Comparison of ENCODE assay signal across 18 cellular contexts in the genomic region with DNA sequence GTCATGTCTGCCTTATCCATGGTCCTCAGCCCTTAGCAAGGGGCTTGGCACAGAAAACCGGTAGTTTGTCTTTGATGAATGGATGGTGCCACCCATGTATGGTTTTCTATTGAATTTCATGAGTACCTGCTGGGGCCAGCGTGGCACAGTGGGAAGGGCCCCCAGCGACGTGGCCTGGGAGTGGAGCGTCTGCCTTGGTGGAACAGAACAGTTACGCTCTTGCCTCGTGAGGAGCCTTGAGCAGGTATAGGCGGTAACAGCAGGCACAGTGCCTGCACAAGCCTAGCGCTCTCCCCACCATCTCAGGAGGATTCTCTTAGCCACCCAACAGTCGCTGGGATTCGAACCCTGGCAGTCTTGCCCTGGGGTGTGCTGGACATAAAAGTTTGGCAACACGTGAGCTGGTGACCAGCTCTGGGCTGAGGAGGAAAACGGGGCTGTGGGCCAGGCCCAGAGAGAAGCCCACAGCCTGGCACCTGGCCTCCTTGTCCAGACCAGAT. TPM values are rescaled to one million over a fixed set of nuclear protein-coding genes. Genes with fewer than 3 reads are reported as not detected.
A peak's percentile ranks its signal among the peaks of the same experiment; 100 is the strongest.
DNase-seq lines count a peak whose midpoint lies in the region; ATAC-seq, FAIRE-seq and TF ChIP-seq lines count a peak whose summit lies in the region.
"Had no signal": no experiment of that assay in that cellular context is flagged by ENCODE, and none has a peak within 500 bp of the region (broad histone marks: within the 10 kb centered on the region; RNA-seq: fewer than 3 reads in every experiment).

No MANE protein-coding gene starts in this region.

- H2BK5ac ChIP-seq in trophoblast cell (ENCODE audit: low read depth, low read length, poor library complexity), result no peak overlapping the region

- H4K20me1 ChIP-seq in HepG2 (ENCODE audit: insufficient read depth, low read length), result no peaks in the 10 kb centered on the region

- TF ChIP-seq CTCF in 22Rv1 (IDR thresholded peaks at IDR 0.05) (no peak), colonic mucosa (IDR thresholded peaks at IDR 0.05) (no peak), HepG2 (CRISPR knock-in tag; IDR thresholded peaks at IDR 0.05) (no peak)

- no peak for TF ChIP-seq POLR2A in HepG2 (IDR thresholded peaks at IDR 0.05; ENCODE audit: insufficient read depth in 1 of 2, low read depth in 2 of 2, low read length in 2 of 2)

- intact Hi-C loops in colonic mucosa (cut with DNase I) (no loop called here), HepG2 (cut with micrococcal nuclease; ENCODE audit: unreplicated experiment) (loop anchor here (5.0 kb wide), 1 partner anchor 38 kb away; no protein-coding TSS in a partner anchor)

- H3K4me1 Mint-ChIP-seq in CD4-positive, CD25-positive, alpha-beta regulatory T cell, result peaks cover 9 to 38% (median 28%) of the 10 kb centered on the region in 4 donors

- H3K18ac ChIP-seq in trophoblast cell (ENCODE audit: low read length), result no peak overlapping the region

- no peaks in the 10 kb centered on the region for H3K27me3 Mint-ChIP-seq in CD4-positive, CD25-positive, alpha-beta regulatory T cell
- H3K27me3 Mint-ChIP-seq: CD8-positive, alpha-beta memory T cell had no signal

- H3K4me3 Mint-ChIP-seq in CD4-positive, CD25-positive, alpha-beta regulatory T cell, result peak overlapping the region in 3 of 4 donors; percentile 5 to 63 (median 35)
- H3K4me3 Mint-ChIP-seq: H9 had no signal

- peaks cover 22% of the 10 kb centered on the region for H3K79me1 ChIP-seq in trophoblast cell (ENCODE audit: low read length)

- peaks cover 6 to 11% of the 10 kb centered on the region in 2 experiments for H3K9me3 ChIP-seq in CD4-positive, CD25-positive, alpha-beta regulatory T cell (ENCODE audit: control insufficient read depth in 2 of 2, low read length in 2 of 2)
- H3K9me3 ChIP-seq in colonic mucosa, result no peaks in the 10 kb centered on the region
- peaks cover 5% of the 10 kb centered on the region for H3K9me3 ChIP-seq in trophoblast cell (ENCODE audit: insufficient read depth, low read depth, low read length)
- H3K9me3 ChIP-seq in HepG2 (ENCODE audit: low read length), result peaks cover 9% of the 10 kb centered on the region; the same call in 1 of the 2 replicates

- peaks cover 27% of the 10 kb centered on the region for H3K4me1 ChIP-seq in CD4-positive, CD25-positive, alpha-beta regulatory T cell (ENCODE audit: control insufficient read depth, insufficient read depth, low read length, poor library complexity, severe bottlenecking)
- H3K4me1 ChIP-seq in colonic mucosa (peaks cover 15% of the 10 kb centered on the region), trophoblast cell (ENCODE audit: control insufficient read depth in 1 of 2, insufficient read depth in 2 of 2, low read length in 2 of 2) (peaks cover 20 to 27% of the 10 kb centered on the region in 2 experiments), HepG2 (ENCODE audit: insufficient read depth, low read length) (peaks cover 19% of the 10 kb centered on the region)

- peaks cover 0 to 12% (median 2%) of the 10 kb centered on the region in 7 donors for H3K9me3 Mint-ChIP-seq in CD4-positive, CD25-positive, alpha-beta regulatory T cell

- POLR2A ChIA-PET in HepG2 (lab: Yijun Ruan, JAX), result no interaction called here

- H4K8ac ChIP-seq in trophoblast cell (ENCODE audit: low read depth, low read length), result no peak overlapping the region

- TF ChIP-seq EP300 in HepG2 (IDR thresholded peaks at IDR 0.05; ENCODE audit: low read depth in 2 of 2, low read length in 2 of 2) (no peak), HepG2 (CRISPR knock-in tag; IDR thresholded peaks at IDR 0.05; ENCODE audit: borderline replicate concordance) (no peak)

- ATAC-seq in CD4-positive, CD25-positive, alpha-beta regulatory T cell (ENCODE audit: low read depth in 2 of 2), result no peak
- ATAC-seq in GM18511 (IDR thresholded peaks at IDR 0.05; ENCODE audit: unreplicated experiment) (no peak), HepG2 (no peak)

- no peak for TF ChIP-seq RAD21 in HepG2 (CRISPR knock-in tag; IDR thresholded peaks at IDR 0.05)

- no peak overlapping the region for H4K91ac ChIP-seq in trophoblast cell (ENCODE audit: low read depth, low read length)

- no peak for DNase-seq in CD4-positive, CD25-positive, alpha-beta regulatory T cell
- DNase-seq in colonic mucosa (peak; percentile 16), trophoblast cell (no peak), hippocampal formation (lab: John Stamatoyannopoulos, UW) (no peak), HepG2 (ENCODE audit: low spot score) (no peak)
- DNase-seq: CD8-positive, alpha-beta memory T cell; DMS79 treated with DMSO at 0.1 percent for 48 hours; H9; KG1; NCI-H1436; NCI-H2029; NCI-H2171; NCI-H446; NCI-H69; NK-92 treated with Interleukin-12 subunit alpha and Interleukin-12 subunit beta, amount 100 ng/mL, for 24 hours; RPMI8226 had no signal

- H2BK12ac ChIP-seq in trophoblast cell (ENCODE audit: low read length), result no peak overlapping the region

- H3K23ac ChIP-seq in trophoblast cell (ENCODE audit: low read length), result no peak overlapping the region

- no TSS peak for BruUV-seq in HepG2 (replicated peaks; lab: Mats Ljungman, UMichigan)

- H3K27me3 ChIP-seq in CD4-positive, CD25-positive, alpha-beta regulatory T cell (ENCODE audit: control insufficient read depth, insufficient read depth, low read length), result no peaks in the 10 kb centered on the region
- H3K27me3 ChIP-seq in colonic mucosa, result no peaks in the 10 kb centered on the region
- no peaks in the 10 kb centered on the region for H3K27me3 ChIP-seq in trophoblast cell (ENCODE audit: insufficient read depth, low read length)
- no peaks in the 10 kb centered on the region for H3K27me3 ChIP-seq in HepG2 (ENCODE audit: control insufficient read depth in 1 of 2, insufficient read depth in 2 of 2, low read length in 2 of 2)

- H3K9ac ChIP-seq in colonic mucosa (ENCODE audit: low read depth in 2 of 2, low read length in 2 of 2) (no peak overlapping the region), trophoblast cell (ENCODE audit: low read length) (no peak overlapping the region), HepG2 (ENCODE audit: insufficient read depth, low read depth, low read length) (no peak overlapping the region)

- no peak overlapping the region for H3K27ac Mint-ChIP-seq in CD4-positive, CD25-positive, alpha-beta regulatory T cell
- H3K27ac Mint-ChIP-seq: H9 had no signal

- peaks cover 10% of the 10 kb centered on the region for H3K79me2 ChIP-seq in trophoblast cell (ENCODE audit: control insufficient read depth, insufficient read depth, low read length, poor library complexity)
- peaks cover 5% of the 10 kb centered on the region for H3K79me2 ChIP-seq in HepG2 (ENCODE audit: insufficient read depth, low read length)

- H3K14ac ChIP-seq in trophoblast cell (ENCODE audit: low read length), result no peak overlapping the region

- H2AFZ ChIP-seq in trophoblast cell (ENCODE audit: insufficient read depth, low read length, poor library complexity) (no peak overlapping the region), HepG2 (ENCODE audit: low read length) (no peak overlapping the region)

- H2BK120ac ChIP-seq in trophoblast cell (ENCODE audit: insufficient read depth, low read length, poor library complexity), result no peak overlapping the region

- H3K36me3 Mint-ChIP-seq in CD4-positive, CD25-positive, alpha-beta regulatory T cell, result peaks cover 23% of the 10 kb centered on the region

- H3K4me3 ChIP-seq in CD4-positive, CD25-positive, alpha-beta regulatory T cell (ENCODE audit: low read depth, low read length), result no peak overlapping the region
- H3K4me3 ChIP-seq in colonic mucosa, result no peak overlapping the region
- peak overlapping the region; percentile 37 for H3K4me3 ChIP-seq in trophoblast cell (ENCODE audit: low read depth, low read length)
- no peak overlapping the region for H3K4me3 ChIP-seq in HepG2 (replicated peaks in 1 of 3; ENCODE audit: insufficient read depth in 1 of 3, low read depth in 2 of 3, low read length in 3 of 3)

- H3K4ac ChIP-seq in trophoblast cell (ENCODE audit: low read depth, low read length), result no peak overlapping the region

- no peak overlapping the region for H4K12ac ChIP-seq in trophoblast cell (ENCODE audit: low read depth, low read length)

- H3K27ac ChIP-seq in 22Rv1, result 0 out of 2 replicates have a peak overlapping the region, but pooled peaks have one; percentile 17
- no peak overlapping the region for H3K27ac ChIP-seq in CD4-positive, CD25-positive, alpha-beta regulatory T cell (ENCODE audit: insufficient read depth, low read length, poor library complexity, severe bottlenecking)
- H3K27ac ChIP-seq in colonic mucosa, result no peak overlapping the region
- H3K27ac ChIP-seq in trophoblast cell (ENCODE audit: low read depth, low read length), result no peak overlapping the region
- H3K27ac ChIP-seq in HepG2 (ENCODE audit: extremely low read length, insufficient read depth, low read length), result no peak overlapping the region

- FAIRE-seq in HepG2 (lab: Jason Lieb, UNC), result no peak

- no peak overlapping the region for H3K4me2 ChIP-seq in trophoblast cell (ENCODE audit: low read length)
- H3K4me2 ChIP-seq in HepG2 (ENCODE audit: low read depth, low read length), result no peak overlapping the region

- H2AK5ac ChIP-seq in trophoblast cell (ENCODE audit: low read length), result no peak overlapping the region

- in situ Hi-C loops in HepG2 (cut with HindIII; ENCODE audit: extremely low pct_ligation_motif_present, low pct_unique_long_range_greater_than_20kb), result no loop called here

- H3K36me3 ChIP-seq in CD4-positive, CD25-positive, alpha-beta regulatory T cell (ENCODE audit: control insufficient read depth, insufficient read depth, low read length), result peaks cover 51% of the 10 kb centered on the region
- H3K36me3 ChIP-seq in colonic mucosa (no peaks in the 10 kb centered on the region), trophoblast cell (ENCODE audit: control insufficient read depth in 1 of 2, insufficient read depth in 2 of 2, low read length in 2 of 2) (peaks cover 44 to 46% of the 10 kb centered on the region in 2 experiments), HepG2 (replicated peaks in 1 of 2; ENCODE audit: control insufficient read depth in 1 of 2, insufficient read depth in 2 of 2, low read length in 2 of 2) (peaks cover 9 to 33% of the 10 kb centered on the region in 2 experiments; a peak in 4 of 5 replicates)

- CTCF ChIA-PET in HepG2 (lab: Yijun Ruan, JAX; ENCODE audit: low intra/inter-chr PET ratio, low total read pairs), result no interaction called here

- WGBS in trophoblast cell (ENCODE audit: extremely low coverage, insufficient coverage, insufficient read length), result no CpG with 5 or more reads among the region's 13 CpGs
- 97% methylated on average over 12 of the region's 13 CpGs for WGBS in HepG2 (ENCODE audit: low lambda C conversion rate)

RNA-seq across cellular contexts. Expression of gene SSH3, which starts 3.0 kb away (rescaled TPM):
- 24.4 TPM for total RNA-seq in CD4-positive, CD25-positive, alpha-beta regulatory T cell
- polyA plus RNA-seq in CD4-positive, CD25-positive, alpha-beta regulatory T cell, result 1 to 10 TPM; 2.3 to 7.1 (median 3.1) TPM
- total RNA-seq in colonic mucosa (10 to 100 TPM; 69.7 to 81.7 TPM), HepG2 (2016; rRNA removed; fragmentation: Illumina TruSeq; extraction: Trizol) (7.5 and 12.4 TPM in 2 replicates)
- 85.6 and 93.4 TPM in 2 replicates for polyA plus RNA-seq in trophoblast cell (2013)
- 2.6 and 4.3 TPM in 2 replicates for total RNA-seq in HepG2 (2016; cell fraction: cytosol; rRNA removed; fragmentation: Illumina TruSeq; extraction: Trizol; ENCODE audit: low read depth)
- total RNA-seq in HepG2 (2016; cell fraction: insoluble cytoplasmic fraction; rRNA removed; fragmentation: Illumina TruSeq; extraction: Trizol), result 5.5 and 11.6 TPM in 2 replicates
- 5.3 and 7.4 TPM in 2 replicates for total RNA-seq in HepG2 (2016; cell fraction: membrane; rRNA removed; fragmentation: Illumina TruSeq; extraction: Trizol)
- 13.3 and 15.7 TPM in 2 replicates for total RNA-seq in HepG2 (2016; cell fraction: nucleus; rRNA removed; fragmentation: Illumina TruSeq; extraction: Trizol)
- 18.6 and 18.8 TPM in 2 replicates for polyA plus RNA-seq in HepG2 (2011; rRNA removed)
- 5.6 and 8.3 TPM in 2 replicates for polyA plus RNA-seq in HepG2 (2011; cell fraction: cytosol; rRNA removed)
- polyA plus RNA-seq in HepG2 (2011; cell fraction: nucleus; rRNA removed), result 74.8 and 103 TPM in 2 replicates
- 15.3 and 17.6 TPM in 2 replicates for polyA plus RNA-seq in HepG2 (2012)
- polyA plus RNA-seq in HepG2 (2016; cell fraction: cytosol; fragmentation: Illumina TruSeq; extraction: Trizol; ENCODE audit: low read depth), result 4.4 and 5.1 TPM in 2 replicates
- 8.5 and 13.0 TPM in 2 replicates for polyA plus RNA-seq in HepG2 (2016; cell fraction: insoluble cytoplasmic fraction; fragmentation: Illumina TruSeq; extraction: Trizol; ENCODE audit: low read depth)
- polyA plus RNA-seq in HepG2 (2016; cell fraction: membrane; fragmentation: Illumina TruSeq; extraction: Trizol; ENCODE audit: low read depth), result 7.7 and 10.7 TPM in 2 replicates
- polyA plus RNA-seq in HepG2 (2016; cell fraction: nucleus; fragmentation: Illumina TruSeq; extraction: Trizol; ENCODE audit: insufficient read depth, low read depth), result 31.0 and 36.7 TPM in 2 replicates
- polyA minus RNA-seq in HepG2 (2011; rRNA and poly(A)+ RNA removed; ENCODE audit: low replicate concordance), result 9.3 and 33.1 TPM in 2 replicates
- 5.9 and 7.6 TPM in 2 replicates for polyA minus RNA-seq in HepG2 (2011; cell fraction: cytosol; rRNA and poly(A)+ RNA removed)
- 12.7 and 14.4 TPM in 2 replicates for polyA minus RNA-seq in HepG2 (2011; cell fraction: nucleus; rRNA and poly(A)+ RNA removed)

RNA-seq across cellular contexts. Expression of gene ANKRD13D, which starts 11.2 kb away (rescaled TPM):
- total RNA-seq in CD4-positive, CD25-positive, alpha-beta regulatory T cell, result 158 TPM
- polyA plus RNA-seq in CD4-positive, CD25-positive, alpha-beta regulatory T cell, result 10 to 100 TPM in 3 of 4 donors, 1 to 10 TPM in 1; 9.5 to 18.9 (median 12.6) TPM
- total RNA-seq in colonic mucosa (10 to 100 TPM; 18.8 to 39.5 TPM), HepG2 (2016; rRNA removed; fragmentation: Illumina TruSeq; extraction: Trizol) (4.8 and 18.6 TPM in 2 replicates)
- 20.5 and 20.9 TPM in 2 replicates for polyA plus RNA-seq in trophoblast cell (2013)
- 27.6 and 29.6 TPM in 2 replicates for total RNA-seq in HepG2 (2016; cell fraction: cytosol; rRNA removed; fragmentation: Illumina TruSeq; extraction: Trizol; ENCODE audit: low read depth)
- total RNA-seq in HepG2 (2016; cell fraction: insoluble cytoplasmic fraction; rRNA removed; fragmentation: Illumina TruSeq; extraction: Trizol), result 5.9 and 17.7 TPM in 2 replicates
- total RNA-seq in HepG2 (2016; cell fraction: membrane; rRNA removed; fragmentation: Illumina TruSeq; extraction: Trizol), result 13.2 and 14.7 TPM in 2 replicates
- 26.2 and 27.8 TPM in 2 replicates for total RNA-seq in HepG2 (2016; cell fraction: nucleus; rRNA removed; fragmentation: Illumina TruSeq; extraction: Trizol)
- 27.3 and 35.5 TPM in 2 replicates for polyA plus RNA-seq in HepG2 (2011; rRNA removed)
- 14.4 and 20.5 TPM in 2 replicates for polyA plus RNA-seq in HepG2 (2011; cell fraction: cytosol; rRNA removed)
- 139 and 163 TPM in 2 replicates for polyA plus RNA-seq in HepG2 (2011; cell fraction: nucleus; rRNA removed)
- polyA plus RNA-seq in HepG2 (2012), result 9.7 and 17.4 TPM in 2 replicates
- 7.4 TPM in 2 replicates for polyA plus RNA-seq in HepG2 (2016; cell fraction: cytosol; fragmentation: Illumina TruSeq; extraction: Trizol; ENCODE audit: low read depth)
- 5.1 and 7.5 TPM in 2 replicates for polyA plus RNA-seq in HepG2 (2016; cell fraction: insoluble cytoplasmic fraction; fragmentation: Illumina TruSeq; extraction: Trizol; ENCODE audit: low read depth)
- polyA plus RNA-seq in HepG2 (2016; cell fraction: membrane; fragmentation: Illumina TruSeq; extraction: Trizol; ENCODE audit: low read depth), result 10.9 and 11.1 TPM in 2 replicates
- polyA plus RNA-seq in HepG2 (2016; cell fraction: nucleus; fragmentation: Illumina TruSeq; extraction: Trizol; ENCODE audit: insufficient read depth, low read depth), result 77.4 and 86.1 TPM in 2 replicates
- 27.0 and 38.7 TPM in 2 replicates for polyA minus RNA-seq in HepG2 (2011; rRNA and poly(A)+ RNA removed; ENCODE audit: low replicate concordance)
- 4.4 and 7.0 TPM in 2 replicates for polyA minus RNA-seq in HepG2 (2011; cell fraction: cytosol; rRNA and poly(A)+ RNA removed)
- 38.2 and 45.5 TPM in 2 replicates for polyA minus RNA-seq in HepG2 (2011; cell fraction: nucleus; rRNA and poly(A)+ RNA removed)

RNA-seq across cellular contexts. Expression of gene GRK2, which starts 34.0 kb away (rescaled TPM):
- total RNA-seq in CD4-positive, CD25-positive, alpha-beta regulatory T cell, result 295 TPM
- polyA plus RNA-seq in CD4-positive, CD25-positive, alpha-beta regulatory T cell, result 10 to 100 TPM; 13.2 to 27.8 (median 19.3) TPM
- total RNA-seq in colonic mucosa, result 100 to 1,000 TPM; 108 to 137 TPM
- polyA plus RNA-seq in trophoblast cell (2013), result 22.3 and 22.9 TPM in 2 replicates
- 26.3 and 31.3 TPM in 2 replicates for total RNA-seq in HepG2 (2016; rRNA removed; fragmentation: Illumina TruSeq; extraction: Trizol)
- total RNA-seq in HepG2 (2016; cell fraction: cytosol; rRNA removed; fragmentation: Illumina TruSeq; extraction: Trizol; ENCODE audit: low read depth), result 26.5 and 26.8 TPM in 2 replicates
- total RNA-seq in HepG2 (2016; cell fraction: insoluble cytoplasmic fraction; rRNA removed; fragmentation: Illumina TruSeq; extraction: Trizol), result 21.7 and 32.4 TPM in 2 replicates
- 46.5 and 47.3 TPM in 2 replicates for total RNA-seq in HepG2 (2016; cell fraction: membrane; rRNA removed; fragmentation: Illumina TruSeq; extraction: Trizol)
- total RNA-seq in HepG2 (2016; cell fraction: nucleus; rRNA removed; fragmentation: Illumina TruSeq; extraction: Trizol), result 25.3 and 29.3 TPM in 2 replicates
- polyA plus RNA-seq in HepG2 (2011; rRNA removed), result 42.4 and 66.8 TPM in 2 replicates
- polyA plus RNA-seq in HepG2 (2011; cell fraction: cytosol; rRNA removed), result 34.8 and 51.8 TPM in 2 replicates
- 202 and 278 TPM in 2 replicates for polyA plus RNA-seq in HepG2 (2011; cell fraction: nucleus; rRNA removed)
- 39.1 and 39.9 TPM in 2 replicates for polyA plus RNA-seq in HepG2 (2012)
- 19.6 and 21.3 TPM in 2 replicates for polyA plus RNA-seq in HepG2 (2016; cell fraction: cytosol; fragmentation: Illumina TruSeq; extraction: Trizol; ENCODE audit: low read depth)
- 24.6 and 30.4 TPM in 2 replicates for polyA plus RNA-seq in HepG2 (2016; cell fraction: insoluble cytoplasmic fraction; fragmentation: Illumina TruSeq; extraction: Trizol; ENCODE audit: low read depth)
- 34.4 and 41.1 TPM in 2 replicates for polyA plus RNA-seq in HepG2 (2016; cell fraction: membrane; fragmentation: Illumina TruSeq; extraction: Trizol; ENCODE audit: low read depth)
- polyA plus RNA-seq in HepG2 (2016; cell fraction: nucleus; fragmentation: Illumina TruSeq; extraction: Trizol; ENCODE audit: insufficient read depth, low read depth), result 65.6 and 70.5 TPM in 2 replicates
- 142 and 187 TPM in 2 replicates for polyA minus RNA-seq in HepG2 (2011; rRNA and poly(A)+ RNA removed; ENCODE audit: low replicate concordance)
- polyA minus RNA-seq in HepG2 (2011; cell fraction: cytosol; rRNA and poly(A)+ RNA removed), result 39.4 and 40.8 TPM in 2 replicates
- 41.1 and 50.2 TPM in 2 replicates for polyA minus RNA-seq in HepG2 (2011; cell fraction: nucleus; rRNA and poly(A)+ RNA removed)

RNA-seq across cellular contexts. Expression of gene POLD4, which starts 53.0 kb away (rescaled TPM):
- total RNA-seq in CD4-positive, CD25-positive, alpha-beta regulatory T cell, result 60.6 TPM
- 100 to 1,000 TPM; 103 to 127 (median 118) TPM for polyA plus RNA-seq in CD4-positive, CD25-positive, alpha-beta regulatory T cell
- total RNA-seq in colonic mucosa (100 to 1,000 TPM; 186 to 203 TPM), HepG2 (2016; rRNA removed; fragmentation: Illumina TruSeq; extraction: Trizol) (10.5 and 10.9 TPM in 2 replicates)
- 45.2 and 45.7 TPM in 2 replicates for polyA plus RNA-seq in trophoblast cell (2013)
- total RNA-seq in HepG2 (2016; cell fraction: cytosol; rRNA removed; fragmentation: Illumina TruSeq; extraction: Trizol; ENCODE audit: low read depth), result 5.2 and 7.4 TPM in 2 replicates
- 9.4 and 11.7 TPM in 2 replicates for total RNA-seq in HepG2 (2016; cell fraction: insoluble cytoplasmic fraction; rRNA removed; fragmentation: Illumina TruSeq; extraction: Trizol)
- total RNA-seq in HepG2 (2016; cell fraction: membrane; rRNA removed; fragmentation: Illumina TruSeq; extraction: Trizol), result 9.2 and 9.7 TPM in 2 replicates
- 4.2 and 8.2 TPM in 2 replicates for total RNA-seq in HepG2 (2016; cell fraction: nucleus; rRNA removed; fragmentation: Illumina TruSeq; extraction: Trizol)
- 27.4 and 35.1 TPM in 2 replicates for polyA plus RNA-seq in HepG2 (2011; rRNA removed)
- polyA plus RNA-seq in HepG2 (2011; cell fraction: cytosol; rRNA removed), result 32.2 and 49.3 TPM in 2 replicates
- 59.7 and 63.0 TPM in 2 replicates for polyA plus RNA-seq in HepG2 (2011; cell fraction: nucleus; rRNA removed)
- polyA plus RNA-seq in HepG2 (2012), result 16.6 and 24.1 TPM in 2 replicates
- 5.8 and 8.7 TPM in 2 replicates for polyA plus RNA-seq in HepG2 (2016; cell fraction: cytosol; fragmentation: Illumina TruSeq; extraction: Trizol; ENCODE audit: low read depth)
- polyA plus RNA-seq in HepG2 (2016; cell fraction: insoluble cytoplasmic fraction; fragmentation: Illumina TruSeq; extraction: Trizol; ENCODE audit: low read depth), result 10.2 and 12.5 TPM in 2 replicates
- polyA plus RNA-seq in HepG2 (2016; cell fraction: membrane; fragmentation: Illumina TruSeq; extraction: Trizol; ENCODE audit: low read depth), result 7.5 and 7.8 TPM in 2 replicates
- 12.5 and 16.3 TPM in 2 replicates for polyA plus RNA-seq in HepG2 (2016; cell fraction: nucleus; fragmentation: Illumina TruSeq; extraction: Trizol; ENCODE audit: insufficient read depth, low read depth)
- polyA minus RNA-seq in HepG2 (2011; rRNA and poly(A)+ RNA removed; ENCODE audit: low replicate concordance), result 10.3 and 10.4 TPM in 2 replicates
- 10.2 and 11.6 TPM in 2 replicates for polyA minus RNA-seq in HepG2 (2011; cell fraction: cytosol; rRNA and poly(A)+ RNA removed)
- polyA minus RNA-seq in HepG2 (2011; cell fraction: nucleus; rRNA and poly(A)+ RNA removed), result 7.2 and 9.7 TPM in 2 replicates
